8 cellular contexts compared by ENCODE assay signal in the genomic region with DNA sequence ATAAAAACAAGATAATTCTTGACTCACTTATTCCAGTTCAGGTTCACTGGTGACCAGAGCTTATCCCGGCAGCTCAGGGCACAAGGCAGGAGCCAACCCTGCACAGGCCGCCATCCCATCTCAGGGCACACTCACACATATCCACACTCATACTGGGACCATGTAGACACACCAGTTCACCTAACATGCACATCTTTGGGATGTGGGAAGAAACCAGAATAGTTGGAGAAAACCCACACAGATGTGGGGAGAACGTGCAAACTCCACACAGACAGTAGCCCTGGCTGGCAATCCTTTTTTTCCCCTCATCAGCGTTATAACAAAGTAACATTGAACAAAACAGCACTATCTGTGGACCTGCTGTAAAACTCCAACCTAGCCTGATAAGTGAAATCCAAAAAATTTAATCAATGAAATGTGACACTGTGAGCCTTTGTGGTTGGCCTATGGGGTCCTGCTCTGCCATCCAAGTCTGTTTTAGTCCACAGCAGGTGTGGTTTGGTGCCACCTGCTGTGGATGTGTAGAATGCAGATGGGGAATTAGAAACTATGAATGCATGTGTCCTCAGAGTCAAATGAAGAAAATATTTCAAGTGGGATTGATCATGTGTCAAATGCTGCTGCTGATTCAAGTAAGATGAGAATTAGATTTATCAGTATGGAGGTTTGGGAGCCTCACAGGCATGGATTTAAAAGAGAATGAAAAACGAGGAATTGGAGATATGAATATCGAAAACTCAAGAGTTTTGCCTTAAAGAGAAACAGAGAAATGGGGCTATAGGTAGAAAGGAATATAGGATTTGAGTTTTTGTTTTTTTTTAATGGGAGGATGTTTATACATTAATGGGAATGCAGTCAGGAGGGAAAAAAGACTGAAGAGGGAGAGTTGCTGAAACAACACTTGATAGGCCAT. TPM values are rescaled to one million over a fixed set of nuclear protein-coding genes. Genes with fewer than 3 reads are reported as not detected.
DNase-seq lines count a peak whose midpoint lies in the region; ATAC-seq and TF ChIP-seq lines count a peak whose summit lies in the region.

No MANE protein-coding gene starts in this region.

- no peak overlapping the region for H4K91ac ChIP-seq in IMR-90 (ENCODE audit: insufficient read depth, low read depth, low read length)

- H3K4me1 ChIP-seq in IMR-90 (ENCODE audit: control insufficient read depth, insufficient read depth, low read length) (peaks cover 2% of the 10 kb centered on the region; the same call in 1 of the 2 replicates), hepatocyte (ENCODE audit: insufficient read depth) (peaks cover 4% of the 10 kb centered on the region)

- no peak overlapping the region for H3K4ac ChIP-seq in IMR-90 (ENCODE audit: low read depth, low read length)

- no peak overlapping the region for H2AK5ac ChIP-seq in IMR-90 (ENCODE audit: low read depth, low read length)

- BruUV-seq in IMR-90 (replicated peaks; lab: Mats Ljungman, UMichigan), result no TSS peak

- no peak for TF ChIP-seq POLR2A in IMR-90 (IDR thresholded peaks at IDR 0.05; ENCODE audit: low read depth, low read length)

- DNase-seq in DMS79 treated with DMSO at 0.1 percent for 48 hours (lab: John Stamatoyannopoulos, UW) (peak; percentile 30), IMR-90 (peak; percentile 48), SK-MEL-5 (ENCODE audit: low read depth, low spot score) (peak; percentile 74), amniotic stem cell (lab: John Stamatoyannopoulos, UW) (peak; percentile 15), hepatocyte (ENCODE audit: low spot score) (peak; percentile 61), ureter (ENCODE audit: low spot score) (no peak)
- peak; percentile 4 to 25 for DNase-seq in stimulated activated CD4-positive, alpha-beta T cell treated with anti-CD3 and anti-CD28 coated beads, Interleukin-15, amount 100 ng/mL, for 48 hours (ENCODE audit: low read depth in 2 of 2)

- no peak overlapping the region for H2BK20ac ChIP-seq in IMR-90 (ENCODE audit: low read depth, low read length)

- TF ChIP-seq CTCF in IMR-90 (conservative IDR thresholded peaks at IDR 0.05; ENCODE audit: low read depth, low read length) (peak; percentile 75), hepatocyte (IDR thresholded peaks at IDR 0.05; ENCODE audit: poor library complexity) (peak; percentile 76)

- dilution Hi-C loops in IMR-90 (cut with HindIII; ENCODE audit: low sequenced_read_pairs, unreplicated experiment), result no loop called here

- peak; percentile 79 for TF ChIP-seq RAD21 in IMR-90 (IDR thresholded peaks at IDR 0.05; ENCODE audit: low read length)

- H2BK15ac ChIP-seq in IMR-90 (ENCODE audit: low read depth, low read length), result no peak overlapping the region

- H3K18ac ChIP-seq in IMR-90 (ENCODE audit: low read depth, low read length), result no peak overlapping the region

- no peak overlapping the region for H3K9ac ChIP-seq in IMR-90 (ENCODE audit: low read depth, low read length)

- H2BK120ac ChIP-seq in IMR-90 (ENCODE audit: low read depth, low read length), result no peak overlapping the region

- H3K9me1 ChIP-seq in IMR-90 (ENCODE audit: insufficient read depth, low read length), result 0 out of 2 replicates have a peak, but pooled peaks cover 3% of the 10 kb centered on the region

- ATAC-seq in GM19438 (IDR thresholded peaks at IDR 0.05; ENCODE audit: low read depth, unreplicated experiment) (peak; percentile 76), IMR-90 (ENCODE audit: low read depth) (peak; percentile 87)

- H3K14ac ChIP-seq in IMR-90 (replicated peaks; ENCODE audit: low read depth, low read length), result no peak overlapping the region

- H2AFZ ChIP-seq in IMR-90 (replicated peaks; ENCODE audit: low read length, poor library complexity) (no peak overlapping the region), hepatocyte (no peak overlapping the region)

- POLR2A ChIA-PET in IMR-90 (lab: Charles Lee; ENCODE audit: unreplicated experiment), result no interaction called here

- H3K4me2 ChIP-seq in IMR-90 (ENCODE audit: low read depth, low read length), result no peak overlapping the region
- H3K4me2 ChIP-seq in hepatocyte, result no peak overlapping the region

- H3K36me3 ChIP-seq in IMR-90 (ENCODE audit: control insufficient read depth, insufficient read depth, low read length) (peaks cover 21% of the 10 kb centered on the region), hepatocyte (replicated peaks; ENCODE audit: insufficient read depth, low read depth) (no peaks in the 10 kb centered on the region)

- no peak overlapping the region for H4K8ac ChIP-seq in IMR-90 (ENCODE audit: low read depth in 2 of 2, low read length in 2 of 2)

- H3K23ac ChIP-seq in IMR-90 (ENCODE audit: low read depth, low read length), result no peak overlapping the region

- H2BK5ac ChIP-seq in IMR-90 (ENCODE audit: low read depth, low read length, poor library complexity, severe bottlenecking), result no peak overlapping the region

- no peak overlapping the region for H4K5ac ChIP-seq in IMR-90 (ENCODE audit: low read depth, low read length)

- no peaks in the 10 kb centered on the region for H3K9me3 ChIP-seq in IMR-90 (ENCODE audit: control insufficient read depth, insufficient read depth, low read length)
- H3K9me3 ChIP-seq in hepatocyte (ENCODE audit: low read depth), result no peaks in the 10 kb centered on the region

- H3K4me3 ChIP-seq in IMR-90 (ENCODE audit: insufficient read depth, low read depth, low read length), result no peak overlapping the region
- H3K4me3 ChIP-seq in hepatocyte, result no peak overlapping the region

- no peak overlapping the region for H3K56ac ChIP-seq in IMR-90 (ENCODE audit: extremely low read depth, insufficient read depth, low read length)

- no peaks in the 10 kb centered on the region for H3K27me3 ChIP-seq in IMR-90 (ENCODE audit: control insufficient read depth, insufficient read depth, low read length)
- no peaks in the 10 kb centered on the region for H3K27me3 ChIP-seq in hepatocyte

- H3K79me1 ChIP-seq in IMR-90 (ENCODE audit: low read depth in 1 of 2, low read length in 2 of 2), result peaks cover 4 to 10% of the 10 kb centered on the region in 2 experiments; a peak in 3 of 4 replicates

- in situ Hi-C loops in IMR-90 (cut with MboI; ENCODE audit: low sequenced_read_pairs) (loop anchor here (10.0 kb wide), 1 partner anchor 204 kb away; no protein-coding TSS in a partner anchor), SK-MEL-5 (cut with HindIII; ENCODE audit: low pct_unique_long_range_greater_than_20kb, low sequenced_read_pairs) (no loop called here)

- CTCF ChIA-PET in IMR-90 (lab: Yijun Ruan, JAX), result no interaction called here

- H3K27ac ChIP-seq in IMR-90 (ENCODE audit: insufficient read depth, low read length), result no peak overlapping the region
- no peak overlapping the region for H3K27ac ChIP-seq in hepatocyte

- intact Hi-C loops in IMR-90 (cut with micrococcal nuclease), result loop anchor here (2.0 to 5.0 kb wide), 3 partner anchors 46 to 301 kb away; a partner anchor contains a TSS

- H4K20me1 ChIP-seq in IMR-90 (ENCODE audit: insufficient read depth, low read length), result no peaks in the 10 kb centered on the region
- H4K20me1 ChIP-seq in hepatocyte (ENCODE audit: insufficient read depth, poor library complexity, severe bottlenecking), result no peaks in the 10 kb centered on the region

- H2AK9ac ChIP-seq in IMR-90 (replicated peaks; ENCODE audit: low read depth, low read length, poor library complexity), result peak overlapping the region; percentile 50

- H3K79me2 ChIP-seq in hepatocyte, result no peaks in the 10 kb centered on the region

- H3K9me2 ChIP-seq in hepatocyte (replicated peaks; ENCODE audit: insufficient read depth), result no peaks in the 10 kb centered on the region

- 100% methylated on average over 2 of the region's 6 CpGs; no CpG with 5 or more reads in 1 of the 2 experiments for WGBS in IMR-90 (ENCODE audit: extremely low coverage in 2 of 2, insufficient read length in 1 of 2), 2 experiments
- 97% methylated on average over 6 of the region's 6 CpGs for WGBS in hepatocyte (ENCODE audit: low lambda C conversion rate, missing lambda C conversion rate)

TF ChIP-seq in IMR-90, 13 proteins besides CTCF, POLR2A, EP300 and RAD21:
- TF ChIP-seq CEBPB (IDR thresholded peaks at IDR 0.05; ENCODE audit: low read depth, low read length), result no peak
- TF ChIP-seq NFE2L2 (IDR thresholded peaks at IDR 0.05; ENCODE audit: low read depth, low read length), result no peak
- TF ChIP-seq CHD1 (IDR thresholded peaks at IDR 0.05; ENCODE audit: low read depth, low read length), result no peak
- TF ChIP-seq, protein P1, sequence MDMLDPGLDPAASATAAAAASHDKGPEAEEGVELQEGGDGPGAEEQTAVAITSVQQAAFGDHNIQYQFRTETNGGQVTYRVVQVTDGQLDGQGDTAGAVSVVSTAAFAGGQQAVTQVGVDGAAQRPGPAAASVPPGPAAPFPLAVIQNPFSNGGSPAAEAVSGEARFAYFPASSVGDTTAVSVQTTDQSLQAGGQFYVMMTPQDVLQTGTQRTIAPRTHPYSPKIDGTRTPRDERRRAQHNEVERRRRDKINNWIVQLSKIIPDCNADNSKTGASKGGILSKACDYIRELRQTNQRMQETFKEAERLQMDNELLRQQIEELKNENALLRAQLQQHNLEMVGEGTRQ (IDR thresholded peaks at IDR 0.05; ENCODE audit: low read depth, low read length), result no peak
- TF ChIP-seq MAFK (IDR thresholded peaks at IDR 0.05; ENCODE audit: low read depth, low read length), result no peak
- peak; percentile 74 for TF ChIP-seq SMC3 (IDR thresholded peaks at IDR 0.05; ENCODE audit: low read depth, low read length)
- TF ChIP-seq RCOR1 (IDR thresholded peaks at IDR 0.05; ENCODE audit: insufficient replicate concordance, low read length), result no peak

RNA-seq across cellular contexts. Expression of a gene that starts 47.0 kb away (rescaled TPM):
- 58.8 and 101 TPM in 2 replicates for total RNA-seq in IMR-90 (2012; rRNA removed)
- polyA plus RNA-seq in IMR-90 (2012; rRNA removed), result 36.7 and 45.0 TPM in 2 replicates
- 5.2 and 7.8 TPM in 2 replicates for polyA plus RNA-seq in IMR-90 (2012; cell fraction: cytosol; rRNA removed)
- polyA plus RNA-seq in IMR-90 (2012; cell fraction: nucleus; rRNA removed; ENCODE audit: low replicate concordance), result 2.2 and 18.2 TPM in 2 replicates
- 86.1 and 91.6 TPM in 2 replicates for total RNA-seq in SK-MEL-5 (2014; rRNA removed; shearing (Covaris generic))
- polyA plus RNA-seq in SK-MEL-5 (2015; cell fraction: cytosol; rRNA removed), result 70.5 and 76.6 TPM in 2 replicates
- polyA plus RNA-seq in SK-MEL-5 (2015; cell fraction: nucleus; rRNA removed), result 36.3 and 49.4 TPM in 2 replicates
- 273 and 291 TPM in 2 replicates for total RNA-seq in hepatocyte
- 322 and 338 TPM in 2 replicates for polyA plus RNA-seq in hepatocyte
- 113 TPM for total RNA-seq in ureter
